In genomic region chr2:19863303-19864041, GRCh38 we compare ENCODE assay signal across 8 cellular contexts. TPM values are rescaled to one million over a fixed set of nuclear protein-coding genes. Genes with fewer than 3 reads are reported as not detected.
A peak's percentile ranks its signal among the peaks of the same experiment; 100 is the strongest.
DNase-seq lines count a peak whose midpoint lies in the region; ATAC-seq and TF ChIP-seq lines count a peak whose summit lies in the region.

No MANE protein-coding gene starts in this region.

- H3K4me3 Mint-ChIP-seq in activated CD4-positive, alpha-beta memory T cell treated with anti-CD3 and anti-CD28 coated beads, Interleukin-2, amount 10 ng/mL, durations not matched to agents 7 days and 5 days: no peak overlapping the region

- no peak overlapping the region for H3K4me3 ChIP-seq in lower lobe of right lung

- peak; percentile 97 for TF ChIP-seq CTCF in lower lobe of right lung (IDR thresholded peaks at IDR 0.05)

- H3K27me3 Mint-ChIP-seq in activated CD4-positive, alpha-beta memory T cell treated with anti-CD3 and anti-CD28 coated beads, Interleukin-2, amount 10 ng/mL, durations not matched to agents 7 days and 5 days: no peaks in the 10 kb centered on the region

- ATAC-seq in HG02642 (IDR thresholded peaks at IDR 0.05; ENCODE audit: poor library complexity, unreplicated experiment) (peak; percentile 78), lower lobe of right lung (peak; percentile 86 to 88)

- CTCF ChIA-PET in activated CD4-positive, alpha-beta memory T cell treated with anti-CD3 and anti-CD28 coated beads, Interleukin-2, amount 10 ng/mL, durations not matched to agents 7 days and 5 days (lab: Charles Lee): interaction anchor here (0.7 to 1.5 kb wide), 5 partner anchors 29 to 1342 kb away, joined by 3 to 5 read pairs (median 3); no protein-coding TSS in a partner anchor

- DNase-seq in NCI-H510A treated with DMSO at 0.1 percent for 48 hours (lab: John Stamatoyannopoulos, UW) (peak; percentile 38), NCI-H510A (lab: John Stamatoyannopoulos, UW) (no peak), NCI-H1694 treated with DMSO at 0.1 percent for 48 hours (lab: John Stamatoyannopoulos, UW) (peak; percentile 84), ecto neural progenitor cell (ENCODE audit: low spot score) (peak; percentile 93), lower lobe of right lung (peak; percentile 82)
- peak; percentile 69 for DNase-seq in activated CD4-positive, alpha-beta memory T cell treated with anti-CD3 and anti-CD28 coated beads, Interleukin-2, amount 10 ng/mL, durations not matched to agents 7 days and 5 days
- peak; percentile 28 to 50 (median 42) for DNase-seq in stimulated activated CD4-positive, alpha-beta T cell treated with anti-CD3 and anti-CD28 coated beads, TNF-alpha, amount 100 ng/mL, for 48 hours (ENCODE audit: low read depth in 3 of 3)

- no peaks in the 10 kb centered on the region for H3K9me3 Mint-ChIP-seq in activated CD4-positive, alpha-beta memory T cell treated with anti-CD3 and anti-CD28 coated beads, Interleukin-2, amount 10 ng/mL, durations not matched to agents 7 days and 5 days

- H3K4me1 ChIP-seq in lower lobe of right lung: peaks cover 10% of the 10 kb centered on the region

- peaks cover 6% of the 10 kb centered on the region for H3K4me1 Mint-ChIP-seq in activated CD4-positive, alpha-beta memory T cell treated with anti-CD3 and anti-CD28 coated beads, Interleukin-2, amount 10 ng/mL, durations not matched to agents 7 days and 5 days

- intact Hi-C loops in lower lobe of right lung (cut with DNase I): no loop called here

- no peaks in the 10 kb centered on the region for H3K36me3 ChIP-seq in lower lobe of right lung

- no peaks in the 10 kb centered on the region for H3K9me3 ChIP-seq in lower lobe of right lung

- H3K27ac Mint-ChIP-seq in activated CD4-positive, alpha-beta memory T cell treated with anti-CD3 and anti-CD28 coated beads, Interleukin-2, amount 10 ng/mL, durations not matched to agents 7 days and 5 days: no peak overlapping the region

- H3K27ac ChIP-seq in lower lobe of right lung: no peak overlapping the region

- no peaks in the 10 kb centered on the region for H3K27me3 ChIP-seq in lower lobe of right lung (ENCODE audit: low read depth)

- POLR2A ChIA-PET in activated CD4-positive, alpha-beta memory T cell treated with anti-CD3 and anti-CD28 coated beads, Interleukin-2, amount 10 ng/mL, durations not matched to agents 7 days and 5 days (lab: Charles Lee): no interaction called here

- no peaks in the 10 kb centered on the region for H3K36me3 Mint-ChIP-seq in activated CD4-positive, alpha-beta memory T cell treated with anti-CD3 and anti-CD28 coated beads, Interleukin-2, amount 10 ng/mL, durations not matched to agents 7 days and 5 days (ENCODE audit: low read depth)

RNA-seq across cellular contexts. Expression of gene TTC32, which starts 38.3 kb away (rescaled TPM):
- 10 to 100 TPM; 30.7 to 34.8 TPM for total RNA-seq in activated CD4-positive, alpha-beta memory T cell treated with anti-CD3 and anti-CD28 coated beads, Interleukin-2, amount 10 ng/mL, durations not matched to agents 7 days and 5 days
- total RNA-seq in lower lobe of right lung: 10.3 TPM
